1 cellular context compared by ENCODE assay signal in the genomic region with DNA sequence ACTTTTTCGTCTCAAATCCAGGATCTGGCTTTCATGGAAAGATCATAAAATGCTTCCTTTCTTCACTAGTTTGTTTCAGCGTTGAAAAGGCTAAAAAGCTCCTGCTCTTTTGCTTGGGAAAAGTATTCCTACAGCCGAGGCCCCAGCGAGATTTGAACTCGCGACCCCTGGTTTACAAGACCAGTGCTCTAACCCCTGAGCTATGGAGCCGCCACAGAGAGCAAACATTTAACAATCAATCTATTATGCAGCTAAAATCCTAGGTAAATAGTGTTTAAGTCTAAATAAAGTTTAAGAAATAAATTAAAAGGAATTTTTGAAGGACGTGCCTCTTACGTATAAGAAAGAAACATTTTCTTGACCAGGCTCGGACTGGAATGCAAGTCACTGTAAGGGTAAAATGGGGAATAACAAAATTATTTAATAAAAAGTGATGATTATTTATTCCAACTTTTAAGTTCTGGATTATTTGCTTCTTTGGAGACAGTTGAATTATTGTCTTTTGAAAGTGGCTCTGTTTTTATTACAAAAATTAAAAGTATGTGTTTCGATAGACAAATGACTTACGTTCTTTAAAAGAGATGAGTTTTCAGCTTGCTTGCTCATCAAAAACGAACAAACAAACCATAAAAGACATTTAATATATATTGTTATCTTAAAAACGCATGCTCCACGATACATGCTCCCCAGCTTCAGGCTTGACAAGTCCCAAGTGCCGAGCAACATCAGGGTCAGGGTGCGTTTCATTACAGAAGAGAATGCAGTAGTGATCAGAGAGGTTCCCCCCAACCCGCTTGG.
TF ChIP-seq lines count a peak whose summit lies in the region.

No MANE protein-coding gene starts in this region.

TF ChIP-seq in endothelial cell of umbilical vein, 7 proteins besides CTCF, POLR2A, EP300 and RAD21:
- no peak for TF ChIP-seq POLR2AphosphoS5 (IDR thresholded peaks at IDR 0.05; ENCODE audit: insufficient read depth, low read depth, low read length)
- TF ChIP-seq, protein P1, sequence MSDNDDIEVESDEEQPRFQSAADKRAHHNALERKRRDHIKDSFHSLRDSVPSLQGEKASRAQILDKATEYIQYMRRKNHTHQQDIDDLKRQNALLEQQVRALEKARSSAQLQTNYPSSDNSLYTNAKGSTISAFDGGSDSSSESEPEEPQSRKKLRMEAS (IDR thresholded peaks at IDR 0.05; ENCODE audit: insufficient read depth, insufficient read length), result no peak
- TF ChIP-seq FOS (IDR thresholded peaks at IDR 0.05; ENCODE audit: borderline replicate concordance, insufficient read depth, low read length), result no peak
